In genomic region chr20:21074605-21075336, GRCh38 we compare ENCODE assay signal across 1 cellular context.
TF ChIP-seq lines count a peak whose summit lies in the region.

No MANE protein-coding gene starts in this region.

TF ChIP-seq in K562, 482 proteins besides CTCF, POLR2A, EP300 and RAD21 (continued from another document):
- no peak for TF ChIP-seq HBP1 (CRISPR knock-in tag; IDR thresholded peaks at IDR 0.05)
- peak; percentile 39; the same call in 1 of the 2 replicates for TF ChIP-seq JUND (IDR thresholded peaks at IDR 0.05; ENCODE audit: borderline replicate concordance, low read depth, low read length)
- TF ChIP-seq JUND (tag; IDR thresholded peaks at IDR 0.05; ENCODE audit: borderline replicate concordance, low read depth, low read length) = no peak
- TF ChIP-seq, protein P1, sequence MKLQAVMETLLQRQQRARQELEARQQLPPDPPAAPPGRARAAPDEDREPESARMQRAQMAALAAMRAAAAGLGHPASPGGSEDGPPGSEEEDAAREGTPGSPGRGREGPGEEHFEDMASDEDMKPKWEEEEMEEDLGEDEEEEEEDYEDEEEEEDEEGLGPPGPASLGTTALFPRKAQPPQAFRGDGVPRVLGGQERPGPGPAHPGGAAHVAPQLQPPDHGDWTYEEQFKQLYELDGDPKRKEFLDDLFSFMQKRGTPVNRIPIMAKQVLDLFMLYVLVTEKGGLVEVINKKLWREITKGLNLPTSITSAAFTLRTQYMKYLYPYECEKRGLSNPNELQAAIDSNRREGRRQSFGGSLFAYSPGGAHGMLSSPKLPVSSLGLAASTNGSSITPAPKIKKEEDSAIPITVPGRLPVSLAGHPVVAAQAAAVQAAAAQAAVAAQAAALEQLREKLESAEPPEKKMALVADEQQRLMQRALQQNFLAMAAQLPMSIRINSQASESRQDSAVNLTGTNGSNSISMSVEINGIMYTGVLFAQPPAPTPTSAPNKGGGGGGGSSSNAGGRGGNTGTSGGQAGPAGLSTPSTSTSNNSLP (IDR thresholded peaks at IDR 0.05; ENCODE audit: borderline replicate concordance, low read depth, low read length) = no peak
- TF ChIP-seq ZBTB5 (IDR thresholded peaks at IDR 0.05) = no peak
- no peak for TF ChIP-seq BRD9 (IDR thresholded peaks at IDR 0.05; ENCODE audit: low read depth, partially characterized antibody)
- TF ChIP-seq FOSL1 (tag; conservative IDR thresholded peaks at IDR 0.05) = peak; percentile 55; the same call in 1 of the 2 replicates
- TF ChIP-seq SIN3A (IDR thresholded peaks at IDR 0.05; ENCODE audit: borderline replicate concordance in 2 of 2, control insufficient read depth in 1 of 2, low read depth in 2 of 2, low read length in 2 of 2) = no peak
- no peak for TF ChIP-seq BCLAF1 (IDR thresholded peaks at IDR 0.05; ENCODE audit: borderline replicate concordance in 1 of 2, control insufficient read depth in 1 of 2, low read depth in 2 of 2, low read length in 1 of 2)
- TF ChIP-seq KLF1 (tag; IDR thresholded peaks at IDR 0.05) = no peak
- TF ChIP-seq GTF2A2 (tag; IDR thresholded peaks at IDR 0.05) = no peak
- TF ChIP-seq, protein P2, sequence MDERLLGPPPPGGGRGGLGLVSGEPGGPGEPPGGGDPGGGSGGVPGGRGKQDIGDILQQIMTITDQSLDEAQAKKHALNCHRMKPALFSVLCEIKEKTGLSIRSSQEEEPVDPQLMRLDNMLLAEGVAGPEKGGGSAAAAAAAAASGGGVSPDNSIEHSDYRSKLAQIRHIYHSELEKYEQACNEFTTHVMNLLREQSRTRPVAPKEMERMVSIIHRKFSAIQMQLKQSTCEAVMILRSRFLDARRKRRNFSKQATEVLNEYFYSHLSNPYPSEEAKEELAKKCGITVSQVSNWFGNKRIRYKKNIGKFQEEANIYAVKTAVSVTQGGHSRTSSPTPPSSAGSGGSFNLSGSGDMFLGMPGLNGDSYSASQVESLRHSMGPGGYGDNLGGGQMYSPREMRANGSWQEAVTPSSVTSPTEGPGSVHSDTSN (CRISPR knock-in tag; IDR thresholded peaks at IDR 0.05; ENCODE audit: low read depth) = no peak
- TF ChIP-seq, protein P2 (tag; conservative IDR thresholded peaks at IDR 0.05; ENCODE audit: low read depth) = no peak
- TF ChIP-seq ZNF224 (CRISPR knock-in tag; IDR thresholded peaks at IDR 0.05) = no peak
